9 cellular contexts compared by ENCODE assay signal in genomic region chr19:5952193-5953033, GRCh38. TPM values are rescaled to one million over a fixed set of nuclear protein-coding genes. Genes with fewer than 3 reads are reported as not detected.
A peak's percentile ranks its signal among the peaks of the same experiment; 100 is the strongest.
DNase-seq lines count a peak whose midpoint lies in the region; ATAC-seq, FAIRE-seq and TF ChIP-seq lines count a peak whose summit lies in the region.
"Had no signal": no experiment of that assay in that cellular context is flagged by ENCODE, and none has a peak within 500 bp of the region (broad histone marks: within the 10 kb centered on the region; RNA-seq: fewer than 3 reads in every experiment).

No MANE protein-coding gene starts in this region.

- peak overlapping the region; percentile 70 for H3K4me2 ChIP-seq in astrocyte (ENCODE audit: low read length)

- POLR2A ChIA-PET in HEK293 (lab: Yijun Ruan, JAX): interaction anchor here (0.6 kb wide), 1 partner anchor 191 kb away, joined by 4 read pairs; no protein-coding TSS in a partner anchor
- POLR2A ChIA-PET in naive thymus-derived CD8-positive, alpha-beta T cell (lab: Charles Lee): interaction anchor here (0.9 to 7.8 kb wide), 10 partner anchors 9 to 49 kb away, joined by 3 to 81 read pairs (median 6); partner anchors contain the start of genes NDUFA11, RANBP3 and VMAC

- H3K36me3 ChIP-seq in CD4-positive, CD25-positive, alpha-beta regulatory T cell (ENCODE audit: control insufficient read depth, insufficient read depth, low read length): peaks cover 2% of the 10 kb centered on the region
- H3K36me3 ChIP-seq in HEK293 (ENCODE audit: control insufficient read depth in 2 of 2, insufficient read depth in 1 of 2, low read length in 2 of 2) (peaks cover 0 to 21% of the 10 kb centered on the region in 2 experiments; a peak in 1 of 3 replicates), astrocyte (ENCODE audit: insufficient read depth, low read length) (peaks cover 6% of the 10 kb centered on the region)
- H3K36me3 ChIP-seq: thoracic aorta had no signal

- H3K9ac ChIP-seq in astrocyte (ENCODE audit: low read length): no peak overlapping the region

- peak overlapping the region; percentile 73 for H3K27ac ChIP-seq in CD4-positive, CD25-positive, alpha-beta regulatory T cell (ENCODE audit: insufficient read depth, low read length, poor library complexity, severe bottlenecking)
- H3K27ac ChIP-seq in HEK293 (ENCODE audit: extremely low read depth, low read depth, low read length): no peak overlapping the region
- H3K27ac ChIP-seq in astrocyte (ENCODE audit: low read depth, low read length): no peak overlapping the region

- CTCF ChIA-PET in HEK293 (lab: Yijun Ruan, JAX): interaction anchor here (0.9 to 7.3 kb wide), 2 partner anchors 15 to 70 kb away, joined by 3 to 60 read pairs; no protein-coding TSS in a partner anchor

- H3K36me3 Mint-ChIP-seq in CD4-positive, CD25-positive, alpha-beta regulatory T cell: peaks cover 3% of the 10 kb centered on the region
- H3K36me3 Mint-ChIP-seq in astrocyte (ENCODE audit: low read depth, unreplicated experiment): peaks cover 24% of the 10 kb centered on the region
- peaks cover 0 to 6% (median 0%) of the 10 kb centered on the region in 3 donors for H3K36me3 Mint-ChIP-seq in naive thymus-derived CD8-positive, alpha-beta T cell

- no peak overlapping the region for H2AFZ ChIP-seq in astrocyte (ENCODE audit: low read depth, low read length)

- H3K27me3 ChIP-seq in CD4-positive, CD25-positive, alpha-beta regulatory T cell (ENCODE audit: control insufficient read depth, insufficient read depth, low read length): no peaks in the 10 kb centered on the region
- no peaks in the 10 kb centered on the region for H3K27me3 ChIP-seq in astrocyte (ENCODE audit: insufficient read depth, low read length)

- peaks cover 96% of the 10 kb centered on the region for H3K4me1 ChIP-seq in CD4-positive, CD25-positive, alpha-beta regulatory T cell (ENCODE audit: control insufficient read depth, insufficient read depth, low read length, poor library complexity, severe bottlenecking)
- H3K4me1 ChIP-seq in HEK293 (ENCODE audit: control insufficient read depth, insufficient read depth, low read length): peaks cover 39% of the 10 kb centered on the region
- H3K4me1 ChIP-seq in astrocyte (ENCODE audit: insufficient read depth, low read length): peaks cover 28% of the 10 kb centered on the region

- no peaks in the 10 kb centered on the region for H3K9me3 Mint-ChIP-seq in CD4-positive, CD25-positive, alpha-beta regulatory T cell
- H3K9me3 Mint-ChIP-seq in astrocyte (ENCODE audit: unreplicated experiment): no peaks in the 10 kb centered on the region
- no peaks in the 10 kb centered on the region for H3K9me3 Mint-ChIP-seq in naive thymus-derived CD8-positive, alpha-beta T cell

- H3K4me1 Mint-ChIP-seq in CD4-positive, CD25-positive, alpha-beta regulatory T cell: peaks cover 42 to 98% (median 70%) of the 10 kb centered on the region in 4 donors
- peaks cover 48% of the 10 kb centered on the region for H3K4me1 Mint-ChIP-seq in astrocyte (ENCODE audit: low read depth, unreplicated experiment)
- H3K4me1 Mint-ChIP-seq in naive thymus-derived CD8-positive, alpha-beta T cell: peaks cover 61 to 97% (median 93%) of the 10 kb centered on the region in 4 donors

- TF ChIP-seq CTCF in HEK293 (tag by site-specific recombination; IDR thresholded peaks at IDR 0.05): no peak
- no peak for TF ChIP-seq CTCF in astrocyte (IDR thresholded peaks at IDR 0.05; ENCODE audit: insufficient read depth, low read depth, low read length)

- H3K9me3 ChIP-seq in CD4-positive, CD25-positive, alpha-beta regulatory T cell (ENCODE audit: control insufficient read depth in 2 of 2, low read length in 2 of 2): no peaks in the 10 kb centered on the region
- H3K9me3 ChIP-seq in HEK293 (ENCODE audit: control insufficient read depth, insufficient read depth, low read depth, low read length): no peaks in the 10 kb centered on the region
- no peaks in the 10 kb centered on the region for H3K9me3 ChIP-seq in astrocyte (ENCODE audit: insufficient read depth, low read depth, low read length)
- H3K9me3 ChIP-seq: thoracic aorta had no signal

- H3K27me3 Mint-ChIP-seq in CD4-positive, CD25-positive, alpha-beta regulatory T cell: no peaks in the 10 kb centered on the region
- no peaks in the 10 kb centered on the region for H3K27me3 Mint-ChIP-seq in astrocyte (ENCODE audit: low read depth, unreplicated experiment)
- no peaks in the 10 kb centered on the region for H3K27me3 Mint-ChIP-seq in naive thymus-derived CD8-positive, alpha-beta T cell

- no peak for DNase-seq in CD4-positive, CD25-positive, alpha-beta regulatory T cell
- DNase-seq in astrocyte (ENCODE audit: low read depth): no peak
- no peak for DNase-seq in naive thymus-derived CD8-positive, alpha-beta T cell
- DNase-seq in SK-N-DZ (ENCODE audit: low spot score): no peak
- no peak for DNase-seq in SKM-1 treated with dmso at 0.1 percent for 144 hours (lab: John Stamatoyannopoulos, UW; ENCODE audit: unreplicated experiment)

- FAIRE-seq in astrocyte (lab: Jason Lieb, UNC): no peak
- FAIRE-seq: islet of Langerhans had no signal

- H4K20me1 ChIP-seq in astrocyte (ENCODE audit: insufficient read depth, low read length): peaks cover 96% of the 10 kb centered on the region

- H3K4me3 ChIP-seq in CD4-positive, CD25-positive, alpha-beta regulatory T cell (ENCODE audit: low read depth, low read length): peak overlapping the region; percentile 70
- H3K4me3 ChIP-seq in HEK293 (ENCODE audit: low read depth, low read length) (no peak overlapping the region), astrocyte (ENCODE audit: insufficient read depth, low read depth, low read length) (no peak overlapping the region)
- H3K4me3 ChIP-seq: thoracic aorta had no signal

- H3K4me3 Mint-ChIP-seq in CD4-positive, CD25-positive, alpha-beta regulatory T cell: peak overlapping the region; percentile 78 to 86 (median 82)
- H3K4me3 Mint-ChIP-seq in astrocyte (ENCODE audit: unreplicated experiment): no peak overlapping the region
- H3K4me3 Mint-ChIP-seq in naive thymus-derived CD8-positive, alpha-beta T cell: peak overlapping the region in 9 of 10 donors; percentile 53 to 82 (median 62)

- peaks cover 93% of the 10 kb centered on the region for H3K79me2 ChIP-seq in astrocyte (ENCODE audit: insufficient read depth, low read length)

- H3K27ac Mint-ChIP-seq in CD4-positive, CD25-positive, alpha-beta regulatory T cell: peak overlapping the region; percentile 92 to 97 (median 94)
- H3K27ac Mint-ChIP-seq in astrocyte (ENCODE audit: unreplicated experiment): peak overlapping the region; percentile 79
- H3K27ac Mint-ChIP-seq in naive thymus-derived CD8-positive, alpha-beta T cell: peak overlapping the region; percentile 84 to 100 (median 92)

- no peak for ATAC-seq in CD4-positive, CD25-positive, alpha-beta regulatory T cell (ENCODE audit: low read depth in 2 of 2)
- ATAC-seq in naive thymus-derived CD8-positive, alpha-beta T cell: no peak
- no peak for ATAC-seq in GM18867 (IDR thresholded peaks at IDR 0.05; ENCODE audit: unreplicated experiment)

TF ChIP-seq in HEK293, 187 proteins besides CTCF, POLR2A, EP300 and RAD21:
- TF ChIP-seq PRDM1 (tag by site-specific recombination; IDR thresholded peaks at IDR 0.05) (0 out of 2 replicates have a peak, but pooled peaks have one; percentile 58), ZNF600 (tag by site-specific recombination; IDR thresholded peaks at IDR 0.05) (no peak)
TF ChIP-seq in HEK293: peak in this region for 1.

RNA-seq across cellular contexts. Expression of gene RANBP3, which starts 25.5 kb away (rescaled TPM):
- 106 TPM for total RNA-seq in CD4-positive, CD25-positive, alpha-beta regulatory T cell
- 10 to 100 TPM in 2 of 4 donors, 1 to 10 TPM in 2; 8.0 to 12.1 (median 10.0) TPM for polyA plus RNA-seq in CD4-positive, CD25-positive, alpha-beta regulatory T cell
- 61.3 and 70.5 TPM in 2 replicates for total RNA-seq in astrocyte
- 100 to 1,000 TPM; 128 to 145 TPM for total RNA-seq in naive thymus-derived CD8-positive, alpha-beta T cell
- polyA plus RNA-seq in naive thymus-derived CD8-positive, alpha-beta T cell: 10 to 100 TPM in 1 of 3 donors, 1 to 10 TPM in 2; 7.7 to 13.0 (median 9.1) TPM
- 71.9 and 78.2 TPM in 2 replicates for polyA plus RNA-seq in SK-N-DZ (2014; cell fraction: cytosol; rRNA removed)
- polyA plus RNA-seq in SK-N-DZ (2014; cell fraction: nucleus; rRNA removed): 54.0 and 151 TPM in 2 replicates

RNA-seq across cellular contexts. Expression of gene CAPS, which starts 38.4 kb away (rescaled TPM):
- 38.8 TPM for total RNA-seq in CD4-positive, CD25-positive, alpha-beta regulatory T cell
- polyA plus RNA-seq in CD4-positive, CD25-positive, alpha-beta regulatory T cell: 1 to 10 TPM; 1.2 to 3.1 (median 2.8) TPM
- total RNA-seq in astrocyte: 6.2 and 7.2 TPM in 2 replicates
- total RNA-seq in naive thymus-derived CD8-positive, alpha-beta T cell: 10 to 100 TPM; 55.9 to 58.3 TPM
- polyA plus RNA-seq in naive thymus-derived CD8-positive, alpha-beta T cell: 1 to 10 TPM; 1.3 to 2.8 (median 2.0) TPM
- 3.6 and 5.1 TPM in 2 replicates for polyA plus RNA-seq in SK-N-DZ (2014; cell fraction: cytosol; rRNA removed)
- 8.0 and 11.3 TPM in 2 replicates for polyA plus RNA-seq in SK-N-DZ (2014; cell fraction: nucleus; rRNA removed)

RNA-seq across cellular contexts. Expression of gene VMAC, which starts 47.7 kb away (rescaled TPM):
- total RNA-seq in CD4-positive, CD25-positive, alpha-beta regulatory T cell: 25.0 TPM
- polyA plus RNA-seq in CD4-positive, CD25-positive, alpha-beta regulatory T cell: 1 to 10 TPM; 4.9 to 9.5 (median 7.5) TPM
- total RNA-seq in astrocyte: 3.9 and 4.2 TPM in 2 replicates
- 10 to 100 TPM; 32.7 to 34.5 TPM for total RNA-seq in naive thymus-derived CD8-positive, alpha-beta T cell
- 1 to 10 TPM; 6.2 to 8.4 (median 7.0) TPM for polyA plus RNA-seq in naive thymus-derived CD8-positive, alpha-beta T cell
- 5.0 and 5.5 TPM in 2 replicates for polyA plus RNA-seq in SK-N-DZ (2014; cell fraction: cytosol; rRNA removed)
- polyA plus RNA-seq in SK-N-DZ (2014; cell fraction: nucleus; rRNA removed): 5.8 and 11.0 TPM in 2 replicates

RNA-seq across cellular contexts. Expression of gene NDUFA11, which starts 48.8 kb away (rescaled TPM):
- total RNA-seq in CD4-positive, CD25-positive, alpha-beta regulatory T cell: 120 TPM
- 100 to 1,000 TPM; 408 to 499 (median 465) TPM for polyA plus RNA-seq in CD4-positive, CD25-positive, alpha-beta regulatory T cell
- 286 and 305 TPM in 2 replicates for total RNA-seq in astrocyte
- 100 to 1,000 TPM; 116 to 131 TPM for total RNA-seq in naive thymus-derived CD8-positive, alpha-beta T cell
- 100 to 1,000 TPM; 374 to 404 (median 395) TPM for polyA plus RNA-seq in naive thymus-derived CD8-positive, alpha-beta T cell
- polyA plus RNA-seq in SK-N-DZ (2014; cell fraction: cytosol; rRNA removed): 265 and 332 TPM in 2 replicates
- 175 and 232 TPM in 2 replicates for polyA plus RNA-seq in SK-N-DZ (2014; cell fraction: nucleus; rRNA removed)
